In the genomic region with DNA sequence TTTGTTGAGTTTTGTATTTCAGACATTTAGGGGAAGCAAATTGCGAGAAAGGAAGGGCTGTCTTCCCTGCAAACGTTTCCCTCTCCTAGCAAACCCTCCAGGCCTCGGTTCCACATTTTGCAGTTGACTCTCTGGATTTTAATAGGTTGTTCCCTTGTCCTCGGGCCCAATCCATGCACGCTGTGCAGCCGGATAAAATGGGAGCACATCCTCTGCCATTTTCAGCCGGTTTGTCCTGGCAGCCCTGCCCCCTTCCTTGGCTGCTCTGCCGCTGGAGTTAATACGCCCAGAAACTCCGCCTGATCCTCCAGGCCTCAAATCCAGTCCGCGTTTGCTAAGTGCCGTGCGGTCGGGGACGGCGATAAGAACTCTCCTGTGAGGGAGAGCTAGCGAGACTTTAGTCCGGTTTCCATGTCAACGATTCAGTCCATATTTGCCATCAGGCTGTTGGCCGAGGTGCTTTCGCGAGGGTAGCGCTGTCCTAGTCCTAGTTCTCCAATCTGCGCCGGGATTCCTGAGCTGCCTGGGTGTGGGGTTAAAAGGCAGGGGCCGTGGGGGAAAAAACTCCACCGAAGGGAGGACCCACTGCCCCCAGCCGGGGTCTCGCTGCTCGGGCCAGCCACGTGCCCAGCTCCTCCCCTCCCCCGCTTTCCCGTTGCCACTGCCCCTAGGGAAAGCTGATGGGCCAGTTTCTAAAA, we compare ENCODE assay signal across 1 cellular context.
TF ChIP-seq lines count a peak whose summit lies in the region.

No MANE protein-coding gene starts in this region.

TF ChIP-seq in HepG2, 621 proteins besides CTCF, POLR2A, EP300 and RAD21 (continued from another document):
- TF ChIP-seq, protein P1, sequence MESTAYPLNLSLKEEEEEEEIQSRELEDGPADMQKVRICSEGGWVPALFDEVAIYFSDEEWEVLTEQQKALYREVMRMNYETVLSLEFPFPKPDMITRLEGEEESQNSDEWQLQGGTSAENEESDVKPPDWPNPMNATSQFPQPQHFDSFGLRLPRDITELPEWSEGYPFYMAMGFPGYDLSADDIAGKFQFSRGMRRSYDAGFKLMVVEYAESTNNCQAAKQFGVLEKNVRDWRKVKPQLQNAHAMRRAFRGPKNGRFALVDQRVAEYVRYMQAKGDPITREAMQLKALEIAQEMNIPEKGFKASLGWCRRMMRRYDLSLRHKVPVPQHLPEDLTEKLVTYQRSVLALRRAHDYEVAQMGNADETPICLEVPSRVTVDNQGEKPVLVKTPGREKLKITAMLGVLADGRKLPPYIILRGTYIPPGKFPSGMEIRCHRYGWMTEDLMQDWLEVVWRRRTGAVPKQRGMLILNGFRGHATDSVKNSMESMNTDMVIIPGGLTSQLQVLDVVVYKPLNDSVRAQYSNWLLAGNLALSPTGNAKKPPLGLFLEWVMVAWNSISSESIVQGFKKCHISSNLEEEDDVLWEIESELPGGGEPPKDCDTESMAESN (CRISPR knock-in tag; conservative IDR thresholded peaks at IDR 0.05) = peak; percentile 83
- peak; percentile 50; the same call in 1 of the 2 replicates for TF ChIP-seq ZNF224 (CRISPR knock-in tag; IDR thresholded peaks at IDR 0.05)
- TF ChIP-seq ZSCAN25 (CRISPR knock-in tag; IDR thresholded peaks at IDR 0.05) = peak; percentile 48; the same call in 1 of the 2 replicates
- TF ChIP-seq SALL2 (CRISPR knock-in tag; IDR thresholded peaks at IDR 0.05) = peak; percentile 93
- no peak for TF ChIP-seq CENPX (CRISPR knock-in tag; IDR thresholded peaks at IDR 0.05)
- peak; percentile 4; the same call in 1 of the 2 replicates for TF ChIP-seq TCF7 (IDR thresholded peaks at IDR 0.05; ENCODE audit: low read depth)
- no peak for TF ChIP-seq HNRNPLL (IDR thresholded peaks at IDR 0.05; ENCODE audit: low read depth, low read length, poor library complexity, severe bottlenecking)
- TF ChIP-seq, protein P2, sequence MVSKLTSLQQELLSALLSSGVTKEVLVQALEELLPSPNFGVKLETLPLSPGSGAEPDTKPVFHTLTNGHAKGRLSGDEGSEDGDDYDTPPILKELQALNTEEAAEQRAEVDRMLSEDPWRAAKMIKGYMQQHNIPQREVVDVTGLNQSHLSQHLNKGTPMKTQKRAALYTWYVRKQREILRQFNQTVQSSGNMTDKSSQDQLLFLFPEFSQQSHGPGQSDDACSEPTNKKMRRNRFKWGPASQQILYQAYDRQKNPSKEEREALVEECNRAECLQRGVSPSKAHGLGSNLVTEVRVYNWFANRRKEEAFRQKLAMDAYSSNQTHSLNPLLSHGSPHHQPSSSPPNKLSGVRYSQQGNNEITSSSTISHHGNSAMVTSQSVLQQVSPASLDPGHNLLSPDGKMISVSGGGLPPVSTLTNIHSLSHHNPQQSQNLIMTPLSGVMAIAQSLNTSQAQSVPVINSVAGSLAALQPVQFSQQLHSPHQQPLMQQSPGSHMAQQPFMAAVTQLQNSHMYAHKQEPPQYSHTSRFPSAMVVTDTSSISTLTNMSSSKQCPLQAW (CRISPR knock-in tag; IDR thresholded peaks at IDR 0.05) = peak; percentile 71
- TF ChIP-seq, protein P3, sequence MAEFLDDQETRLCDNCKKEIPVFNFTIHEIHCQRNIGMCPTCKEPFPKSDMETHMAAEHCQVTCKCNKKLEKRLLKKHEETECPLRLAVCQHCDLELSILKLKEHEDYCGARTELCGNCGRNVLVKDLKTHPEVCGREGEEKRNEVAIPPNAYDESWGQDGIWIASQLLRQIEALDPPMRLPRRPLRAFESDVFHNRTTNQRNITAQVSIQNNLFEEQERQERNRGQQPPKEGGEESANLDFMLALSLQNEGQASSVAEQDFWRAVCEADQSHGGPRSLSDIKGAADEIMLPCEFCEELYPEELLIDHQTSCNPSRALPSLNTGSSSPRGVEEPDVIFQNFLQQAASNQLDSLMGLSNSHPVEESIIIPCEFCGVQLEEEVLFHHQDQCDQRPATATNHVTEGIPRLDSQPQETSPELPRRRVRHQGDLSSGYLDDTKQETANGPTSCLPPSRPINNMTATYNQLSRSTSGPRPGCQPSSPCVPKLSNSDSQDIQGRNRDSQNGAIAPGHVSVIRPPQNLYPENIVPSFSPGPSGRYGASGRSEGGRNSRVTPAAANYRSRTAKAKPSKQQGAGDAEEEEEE (CRISPR knock-in tag; IDR thresholded peaks at IDR 0.05; ENCODE audit: borderline replicate concordance) = no peak; the same call in 1 of the 2 replicates
- peak; percentile 84 for TF ChIP-seq ZNF331 (CRISPR knock-in tag; IDR thresholded peaks at IDR 0.05)
- TF ChIP-seq NFKB2 (CRISPR knock-in tag; IDR thresholded peaks at IDR 0.05; ENCODE audit: borderline replicate concordance) = peak; percentile 83; the same call in 1 of the 2 replicates
- TF ChIP-seq ZSCAN12 (CRISPR knock-in tag; IDR thresholded peaks at IDR 0.05) = no peak
- no peak for TF ChIP-seq SMARCE1 (IDR thresholded peaks at IDR 0.05; ENCODE audit: borderline replicate concordance)
- TF ChIP-seq, protein P4, sequence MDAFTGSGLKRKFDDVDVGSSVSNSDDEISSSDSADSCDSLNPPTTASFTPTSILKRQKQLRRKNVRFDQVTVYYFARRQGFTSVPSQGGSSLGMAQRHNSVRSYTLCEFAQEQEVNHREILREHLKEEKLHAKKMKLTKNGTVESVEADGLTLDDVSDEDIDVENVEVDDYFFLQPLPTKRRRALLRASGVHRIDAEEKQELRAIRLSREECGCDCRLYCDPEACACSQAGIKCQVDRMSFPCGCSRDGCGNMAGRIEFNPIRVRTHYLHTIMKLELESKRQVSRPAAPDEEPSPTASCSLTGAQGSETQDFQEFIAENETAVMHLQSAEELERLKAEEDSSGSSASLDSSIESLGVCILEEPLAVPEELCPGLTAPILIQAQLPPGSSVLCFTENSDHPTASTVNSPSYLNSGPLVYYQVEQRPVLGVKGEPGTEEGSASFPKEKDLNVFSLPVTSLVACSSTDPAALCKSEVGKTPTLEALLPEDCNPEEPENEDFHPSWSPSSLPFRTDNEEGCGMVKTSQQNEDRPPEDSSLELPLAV (CRISPR knock-in tag; conservative IDR thresholded peaks at IDR 0.05; ENCODE audit: low read depth) = no peak
- 0 out of 2 replicates have a peak, but pooled peaks have one; percentile 37 for TF ChIP-seq ESRRA (CRISPR knock-in tag; IDR thresholded peaks at IDR 0.05; ENCODE audit: low read depth)
- TF ChIP-seq, protein P5, sequence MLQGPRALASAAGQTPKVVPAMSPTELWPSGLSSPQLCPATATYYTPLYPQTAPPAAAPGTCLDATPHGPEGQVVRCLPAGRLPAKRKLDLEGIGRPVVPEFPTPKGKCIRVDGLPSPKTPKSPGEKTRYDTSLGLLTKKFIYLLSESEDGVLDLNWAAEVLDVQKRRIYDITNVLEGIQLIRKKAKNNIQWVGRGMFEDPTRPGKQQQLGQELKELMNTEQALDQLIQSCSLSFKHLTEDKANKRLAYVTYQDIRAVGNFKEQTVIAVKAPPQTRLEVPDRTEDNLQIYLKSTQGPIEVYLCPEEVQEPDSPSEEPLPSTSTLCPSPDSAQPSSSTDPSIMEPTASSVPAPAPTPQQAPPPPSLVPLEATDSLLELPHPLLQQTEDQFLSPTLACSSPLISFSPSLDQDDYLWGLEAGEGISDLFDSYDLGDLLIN (CRISPR knock-in tag; IDR thresholded peaks at IDR 0.05; ENCODE audit: borderline replicate concordance) = 0 out of 2 replicates have a peak, but pooled peaks have one; percentile 43
- TF ChIP-seq, protein P6, sequence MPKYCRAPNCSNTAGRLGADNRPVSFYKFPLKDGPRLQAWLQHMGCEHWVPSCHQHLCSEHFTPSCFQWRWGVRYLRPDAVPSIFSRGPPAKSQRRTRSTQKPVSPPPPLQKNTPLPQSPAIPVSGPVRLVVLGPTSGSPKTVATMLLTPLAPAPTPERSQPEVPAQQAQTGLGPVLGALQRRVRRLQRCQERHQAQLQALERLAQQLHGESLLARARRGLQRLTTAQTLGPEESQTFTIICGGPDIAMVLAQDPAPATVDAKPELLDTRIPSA (CRISPR knock-in tag; IDR thresholded peaks at IDR 0.05; ENCODE audit: borderline replicate concordance) = no peak
